ENCODE assay signal across 8 cellular contexts in genomic region chrX:102650903-102651241, GRCh38. TPM values are rescaled to one million over a fixed set of nuclear protein-coding genes. Genes with fewer than 3 reads are reported as not detected.
DNase-seq lines count a peak whose midpoint lies in the region; ATAC-seq and TF ChIP-seq lines count a peak whose summit lies in the region.

No MANE protein-coding gene starts in this region.

- DNase-seq in T-helper 1 cell (no peak), astrocyte of the spinal cord (ENCODE audit: low read depth, low spot score) (no peak), kidney epithelial cell (ENCODE audit: low read depth) (no peak), testis (no peak), ureter (ENCODE audit: low spot score) (no peak), SW480 (ENCODE audit: low spot score) (no peak)

- H3K9me3 Mint-ChIP-seq in T-helper 1 cell treated with Interleukin-12 subunit alpha and Interleukin-12 subunit beta and Interleukin-4 antibody, amounts not matched to agents 30 μg/mL and 1 μg/mL, for 36 hours: no peaks in the 10 kb centered on the region

- no peak for TF ChIP-seq POLR2A in testis (IDR thresholded peaks at IDR 0.05)

- H3K27me3 Mint-ChIP-seq in T-helper 1 cell treated with Interleukin-12 subunit alpha and Interleukin-12 subunit beta and Interleukin-4 antibody, amounts not matched to agents 30 μg/mL and 1 μg/mL, for 36 hours (ENCODE audit: low read depth): peaks cover 9% of the 10 kb centered on the region

- no peak overlapping the region for H3K27ac Mint-ChIP-seq in T-helper 1 cell treated with Interleukin-12 subunit alpha and Interleukin-12 subunit beta and Interleukin-4 antibody, amounts not matched to agents 30 μg/mL and 1 μg/mL, for 36 hours

- peak overlapping the region; percentile 52 for H3K4me3 ChIP-seq in astrocyte of the spinal cord (ENCODE audit: low read depth, low read length)
- H3K4me3 ChIP-seq in kidney epithelial cell (ENCODE audit: low read depth, low read length): peak overlapping the region; percentile 45
- peak overlapping the region; percentile 64 to 72 for H3K4me3 ChIP-seq in testis

- peak overlapping the region; percentile 65 to 83 for H3K27ac ChIP-seq in testis

- in situ Hi-C loops in astrocyte of the spinal cord (cut with HindIII; ENCODE audit: low sequenced_read_pairs): no loop called here

- H3K4me3 Mint-ChIP-seq in T-helper 1 cell treated with Interleukin-12 subunit alpha and Interleukin-12 subunit beta and Interleukin-4 antibody, amounts not matched to agents 30 μg/mL and 1 μg/mL, for 36 hours: peak overlapping the region; percentile 88

- 0% methylated on average over 1 of the region's 23 CpGs; no CpG with 5 or more reads in 1 of the 2 donors for WGBS in testis, 2 donors

- H3K36me3 Mint-ChIP-seq in T-helper 1 cell treated with Interleukin-12 subunit alpha and Interleukin-12 subunit beta and Interleukin-4 antibody, amounts not matched to agents 30 μg/mL and 1 μg/mL, for 36 hours (ENCODE audit: low read depth): peaks cover 3% of the 10 kb centered on the region

- no peaks in the 10 kb centered on the region for H3K9me3 ChIP-seq in testis

- peaks cover 10% of the 10 kb centered on the region for H3K4me1 Mint-ChIP-seq in T-helper 1 cell treated with Interleukin-12 subunit alpha and Interleukin-12 subunit beta and Interleukin-4 antibody, amounts not matched to agents 30 μg/mL and 1 μg/mL, for 36 hours (ENCODE audit: low read depth)

- no peaks in the 10 kb centered on the region for H3K36me3 ChIP-seq in kidney epithelial cell (ENCODE audit: control insufficient read depth, insufficient read depth, low read length)
- no peaks in the 10 kb centered on the region for H3K36me3 ChIP-seq in testis (ENCODE audit: low read depth, missing control alignments)

- no peak for TF ChIP-seq CTCF in astrocyte of the spinal cord (IDR thresholded peaks at IDR 0.05; ENCODE audit: low read depth, low read length)
- TF ChIP-seq CTCF in kidney epithelial cell (IDR thresholded peaks at IDR 0.05; ENCODE audit: insufficient read depth, low read length, poor library complexity, severe bottlenecking): no peak
- TF ChIP-seq CTCF in testis (IDR thresholded peaks at IDR 0.05): no peak

- no peaks in the 10 kb centered on the region for H3K4me1 ChIP-seq in testis

- H3K27me3 ChIP-seq in kidney epithelial cell (ENCODE audit: control insufficient read depth, insufficient read depth, low read length): no peaks in the 10 kb centered on the region
- no peaks in the 10 kb centered on the region for H3K27me3 ChIP-seq in testis

- no peak for ATAC-seq in GM19395 (IDR thresholded peaks at IDR 0.05; ENCODE audit: unreplicated experiment)

- intact Hi-C loops in testis (cut with DNase I; ENCODE audit: low total_unique reads): no loop called here

RNA-seq across cellular contexts. Expression of gene GPRASP1, which starts 0.4 kb away (rescaled TPM):
- total RNA-seq in kidney epithelial cell (0.41 and 1.5 TPM in 2 replicates), testis (10 to 100 TPM in 1 of 2 donors, 1 to 10 TPM in 1; 7.5 to 16.1 TPM), ureter (16.8 TPM)
- 9.7 TPM for polyA plus RNA-seq in testis (ENCODE audit: insufficient read depth, low read depth, low replicate concordance)

RNA-seq across cellular contexts. Expression of gene ARMCX5, which starts 51.6 kb away (rescaled TPM):
- 10.8 and 14.8 TPM in 2 replicates for total RNA-seq in kidney epithelial cell
- total RNA-seq in testis: 10 to 100 TPM; 12.4 to 17.3 TPM
- 6.7 TPM for polyA plus RNA-seq in testis (ENCODE audit: insufficient read depth, low read depth, low replicate concordance)
- total RNA-seq in ureter: 19.0 TPM
